ENCODE assay signal across 15 cellular contexts in genomic region chr10:31822150-31822549, GRCh38.
"Had no signal": no experiment of that assay in that cellular context is flagged by ENCODE, and none has a peak within 500 bp of the region (broad histone marks: within the 10 kb centered on the region; RNA-seq: fewer than 3 reads in every experiment).

No MANE protein-coding gene starts in this region.

- H3K9me3 ChIP-seq: ascending aorta, mucosa of descending colon, neutrophil, pancreas, sigmoid colon, thyroid gland had no signal

- ATAC-seq: effector memory CD8-positive, alpha-beta T cell; mucosa of descending colon; naive thymus-derived CD8-positive, alpha-beta T cell; pancreas had no signal

- DNase-seq: activated CD4-positive, alpha-beta T cell treated with anti-CD3 and anti-CD28 coated beads, Interleukin-2, amount 50 U/mL, for 4 hours; activated gamma-delta T cell; dermis blood vessel endothelial cell; effector memory CD8-positive, alpha-beta T cell; foreskin melanocyte; mesenchymal stem cell; mucosa of descending colon; naive thymus-derived CD8-positive, alpha-beta T cell; pancreas; sigmoid colon; stimulated activated CD8-positive, alpha-beta memory T cell treated with anti-CD3 and anti-CD28 coated beads, Interleukin-4, amount 100 ng/mL, for 48 hours; stimulated activated naive CD4-positive, alpha-beta T cell; thyroid gland had no signal

- H3K27ac ChIP-seq: ascending aorta, neutrophil, pancreas, sigmoid colon, thyroid gland had no signal

- H3K36me3 ChIP-seq: ascending aorta, pancreas, thyroid gland had no signal

- H3K4me1 ChIP-seq: thyroid gland had no signal

- H3K27me3 ChIP-seq: ascending aorta, neutrophil, pancreas, sigmoid colon, thyroid gland had no signal

- H3K4me3 ChIP-seq: ascending aorta, mucosa of descending colon, pancreas, sigmoid colon, thyroid gland had no signal
